In the genomic region with DNA sequence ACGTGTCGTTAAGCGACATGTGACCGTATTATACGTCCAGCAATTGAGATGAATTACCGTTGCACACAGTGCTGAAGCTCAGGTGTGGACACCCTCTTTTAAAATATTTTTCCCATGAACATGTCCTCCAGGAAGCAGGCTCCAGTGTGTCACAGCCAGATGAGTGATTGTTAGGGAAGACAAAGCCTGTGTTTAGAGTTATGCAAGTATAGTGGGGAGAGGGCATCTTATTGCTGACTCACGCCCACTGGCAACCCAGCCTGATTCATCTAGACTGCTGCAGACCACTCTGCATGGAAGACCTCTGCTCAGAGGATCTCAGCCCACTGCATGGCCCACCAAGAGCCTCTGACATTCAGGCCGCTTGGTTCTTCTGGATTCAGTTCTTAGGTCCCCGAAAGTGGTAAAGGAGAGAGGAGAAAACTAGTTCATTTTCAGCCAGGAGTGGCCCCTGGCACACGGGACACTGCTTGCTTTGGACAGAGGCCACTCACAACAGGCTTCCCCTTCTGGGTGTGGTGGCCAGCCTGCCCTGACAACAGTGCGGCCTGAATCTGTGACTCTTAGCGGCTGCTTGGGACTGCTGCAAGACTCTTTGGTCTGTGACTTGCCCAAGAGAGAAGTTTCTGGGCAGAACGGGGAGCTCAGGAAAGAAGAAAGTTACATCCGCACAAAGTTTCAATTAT, we compare ENCODE assay signal across 12 cellular contexts.
DNase-seq lines count a peak whose midpoint lies in the region; ATAC-seq and TF ChIP-seq lines count a peak whose summit lies in the region.
"Had no signal": no experiment of that assay in that cellular context is flagged by ENCODE, and none has a peak within 500 bp of the region (broad histone marks: within the 10 kb centered on the region; RNA-seq: fewer than 3 reads in every experiment).

No MANE protein-coding gene starts in this region.

- peak overlapping the region; percentile 14 for H3K4me3 ChIP-seq in osteoblast (ENCODE audit: insufficient read depth, low read length)
- H3K4me3 ChIP-seq: dorsolateral prefrontal cortex, spleen had no signal

- ATAC-seq in Right ventricle myocardium inferior (peak; percentile 48), left ventricle myocardium superior (peak; percentile 56)

- no peaks in the 10 kb centered on the region for H3K27me3 ChIP-seq in osteoblast (ENCODE audit: insufficient read depth, low read length)
- H3K27me3 ChIP-seq: dorsolateral prefrontal cortex, spleen had no signal

- H3K9me3 ChIP-seq in osteoblast (ENCODE audit: low read depth, low read length) = no peaks in the 10 kb centered on the region

- H3K79me2 ChIP-seq in osteoblast (ENCODE audit: insufficient read depth, low read length) = no peaks in the 10 kb centered on the region

- H2AFZ ChIP-seq in osteoblast (ENCODE audit: low read length) = peak overlapping the region; percentile 86

- H3K27ac ChIP-seq in osteoblast (ENCODE audit: low read depth, low read length) = peak overlapping the region; percentile 78

- intact Hi-C loops in Right ventricle myocardium inferior (cut with DNase I) = no loop called here
- intact Hi-C loops in cardiac septum (cut with DNase I) = no loop called here
- intact Hi-C loops in left ventricle myocardium superior (cut with micrococcal nuclease) = loop anchor here (10.0 kb wide), 2 partner anchors 282 to 582 kb away; no protein-coding TSS in a partner anchor

- no peaks in the 10 kb centered on the region for H4K20me1 ChIP-seq in osteoblast (ENCODE audit: insufficient read depth, low read length)

- H3K36me3 ChIP-seq in osteoblast (ENCODE audit: insufficient read depth, low read length) = no peaks in the 10 kb centered on the region
- H3K36me3 ChIP-seq: spleen had no signal

- peaks cover 33% of the 10 kb centered on the region for H3K4me1 ChIP-seq in osteoblast (ENCODE audit: insufficient read depth, low read length)

- no peak for DNase-seq in Right ventricle myocardium inferior (ENCODE audit: missing footprints)
- DNase-seq in cardiac septum (ENCODE audit: low spot score) = no peak
- DNase-seq in left ventricle myocardium superior = peak; percentile 53
- DNase-seq in osteoblast (ENCODE audit: insufficient read length, low spot score, missing footprints) = no peak
- DNase-seq in activated CD4-positive, CD25-positive, alpha-beta regulatory T cell treated with anti-CD3 and anti-CD28 coated beads, Interleukin-2, amount 50 U/mL, for 72 hours = no peak
- no peak for DNase-seq in NCI-H524 (lab: John Stamatoyannopoulos, UW)
- no peak for DNase-seq in SKM-1 treated with dmso at 0.1 percent for 144 hours (lab: John Stamatoyannopoulos, UW; ENCODE audit: unreplicated experiment)
- no peak for DNase-seq in cerebellum (ENCODE audit: low spot score)
- DNase-seq: dorsolateral prefrontal cortex, HCEC 1CT, NCI-H146, spleen had no signal

- no peak for TF ChIP-seq CTCF in osteoblast (IDR thresholded peaks at IDR 0.05; ENCODE audit: extremely low read depth, low read depth, low read length)

- peak overlapping the region; percentile 32 for H3K4me2 ChIP-seq in osteoblast (ENCODE audit: insufficient read depth, low read length)
